In genomic region chrX:96183843-96184242, GRCh38 we compare ENCODE assay signal across 11 cellular contexts.
DNase-seq lines count a peak whose midpoint lies in the region; ATAC-seq and TF ChIP-seq lines count a peak whose summit lies in the region.
"Had no signal": no experiment of that assay in that cellular context is flagged by ENCODE, and none has a peak within 500 bp of the region (broad histone marks: within the 10 kb centered on the region; RNA-seq: fewer than 3 reads in every experiment).

No MANE protein-coding gene starts in this region.

- TF ChIP-seq CTCF in epithelial cell of esophagus (IDR thresholded peaks at IDR 0.05; ENCODE audit: insufficient read depth, low read depth, low read length, missing control alignments) (peak; percentile 43), osteocyte (IDR thresholded peaks at IDR 0.05) (peak; percentile 46)

- no peaks in the 10 kb centered on the region for H3K27me3 Mint-ChIP-seq in osteocyte (ENCODE audit: unreplicated experiment)
- H3K27me3 Mint-ChIP-seq: stimulated activated naive CD8-positive, alpha-beta T cell treated with anti-CD3 and anti-CD28 coated beads, Interleukin-15, Interleukin-2, amounts not matched to agents 100 ng/mL and 50 ng/mL, for 24 hours had no signal

- H3K4me1 Mint-ChIP-seq in osteocyte (ENCODE audit: unreplicated experiment) = no peaks in the 10 kb centered on the region

- no peak overlapping the region for H3K4me3 ChIP-seq in epithelial cell of esophagus (ENCODE audit: low read length)

- ATAC-seq in HG03342 (IDR thresholded peaks at IDR 0.05; ENCODE audit: unreplicated experiment) = no peak
- ATAC-seq in GM19467 (IDR thresholded peaks at IDR 0.05; ENCODE audit: unreplicated experiment) = no peak

- H3K9me3 Mint-ChIP-seq in osteocyte (ENCODE audit: unreplicated experiment) = no peaks in the 10 kb centered on the region
- H3K9me3 Mint-ChIP-seq: activated T-helper 1 cell treated with anti-CD3 and anti-CD28 coated beads, Interleukin-12 subunit alpha, Interleukin-12 subunit beta, Interleukin-2, Interleukin-4 antibody, amounts not matched to agents 30 ng/mL and 10 ng/mL and 1 ng/mL, durations not matched to agents 14 hours and 24 hours and 36 hours; stimulated activated naive CD8-positive, alpha-beta T cell treated with anti-CD3 and anti-CD28 coated beads, Interleukin-15, Interleukin-2, amounts not matched to agents 100 ng/mL and 50 ng/mL, for 24 hours had no signal

- H3K27ac Mint-ChIP-seq in osteocyte (ENCODE audit: unreplicated experiment) = no peak overlapping the region
- H3K27ac Mint-ChIP-seq: activated T-helper 1 cell treated with anti-CD3 and anti-CD28 coated beads, Interleukin-12 subunit alpha, Interleukin-12 subunit beta, Interleukin-2, Interleukin-4 antibody, amounts not matched to agents 30 ng/mL and 10 ng/mL and 1 ng/mL, durations not matched to agents 14 hours and 24 hours and 36 hours; stimulated activated naive CD8-positive, alpha-beta T cell treated with anti-CD3 and anti-CD28 coated beads, Interleukin-15, Interleukin-2, amounts not matched to agents 100 ng/mL and 50 ng/mL, for 24 hours had no signal

- DNase-seq in EH (ENCODE audit: low read depth) (peak; percentile 1), NCI-H446 treated with DMSO at 0.1 percent for 48 hours (lab: John Stamatoyannopoulos, UW) (peak; percentile 11), epithelial cell of esophagus (ENCODE audit: low read depth) (no peak), osteocyte (ENCODE audit: extremely low spot score, unreplicated experiment) (no peak), ecto neural progenitor cell (ENCODE audit: low spot score) (no peak), HuH-7 (ENCODE audit: low spot score) (no peak)
- DNase-seq: NCI-H226 had no signal

- H3K36me3 Mint-ChIP-seq in osteocyte (ENCODE audit: unreplicated experiment) = no peaks in the 10 kb centered on the region

- H3K4me3 Mint-ChIP-seq in osteocyte (ENCODE audit: unreplicated experiment) = no peak overlapping the region
- H3K4me3 Mint-ChIP-seq: activated T-helper 1 cell treated with anti-CD3 and anti-CD28 coated beads, Interleukin-12 subunit alpha, Interleukin-12 subunit beta, Interleukin-2, Interleukin-4 antibody, amounts not matched to agents 30 ng/mL and 10 ng/mL and 1 ng/mL, durations not matched to agents 14 hours and 24 hours and 36 hours; stimulated activated naive CD8-positive, alpha-beta T cell treated with anti-CD3 and anti-CD28 coated beads, Interleukin-15, Interleukin-2, amounts not matched to agents 100 ng/mL and 50 ng/mL, for 24 hours had no signal

Comparison
In these comparisons a context has a peak if more than half of its experiments do, and no peak if none do; other contexts are left out.
1. DNase-seq: peak in EH (single experiment) and NCI-H446 treated with DMSO at 0.1 percent for 48 hours (single experiment); none in epithelial cell of esophagus (single experiment), osteocyte (single experiment), ecto neural progenitor cell (single experiment) and HuH-7 (single experiment).